ENCODE assay signal across 43 cellular contexts in the genomic region with DNA sequence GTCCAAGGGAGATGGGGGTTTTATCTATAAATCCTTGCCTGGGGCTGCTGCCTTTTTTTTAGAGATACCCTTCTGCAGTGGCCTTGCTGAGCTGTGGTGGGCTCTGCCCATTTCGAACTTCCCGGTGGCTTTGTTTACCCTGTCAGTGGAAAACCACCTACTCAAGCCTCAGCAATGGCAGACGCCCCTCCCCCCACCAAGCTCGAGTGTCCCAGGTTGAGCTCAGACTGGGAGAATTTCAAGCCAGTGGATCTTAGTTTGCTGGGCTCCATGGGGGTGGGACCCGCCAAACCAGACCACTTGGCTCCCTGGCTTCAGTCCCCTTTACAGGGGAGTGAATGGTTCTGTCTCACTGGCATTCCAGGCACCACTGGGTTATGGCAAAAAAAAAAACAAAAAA. TPM values are rescaled to one million over a fixed set of nuclear protein-coding genes. Genes with fewer than 3 reads are reported as not detected.
"Had no signal": no experiment of that assay in that cellular context is flagged by ENCODE, and none has a peak within 500 bp of the region (broad histone marks: within the 10 kb centered on the region; RNA-seq: fewer than 3 reads in every experiment).

No MANE protein-coding gene starts in this region.

- ATAC-seq: activated CD4-positive, alpha-beta T cell treated with anti-CD3 and anti-CD28 coated beads for 36 hours; activated CD4-positive, CD25-positive, alpha-beta regulatory T cell treated with anti-CD3 and anti-CD28 coated beads, Interleukin-2, amount 50 U/mL, for 24 hours; activated CD8-positive, alpha-beta T cell treated with anti-CD3 and anti-CD28 coated beads, Interleukin-2, amount 10 ng/mL, durations not matched to agents 7 days and 5 days; activated naive CD8-positive, alpha-beta T cell treated with anti-CD3 and anti-CD28 coated beads, Interleukin-2, amount 50 U/mL, for 24 hours; activated T-cell treated with anti-CD3 and anti-CD28 coated beads, Interleukin-2, amount 50 U/mL, for 4 hours; activated T-cell treated with anti-CD3 and anti-CD28 coated beads, Interleukin-2, amount 50 U/mL, for 72 hours; activated T-helper 17 cell treated with anti-CD3 and anti-CD28 coated beads, Interleukin-2, amount 50 U/mL, for 72 hours had no signal

- FAIRE-seq: bronchial epithelial cell, TTC549 had no signal

- H3K27me3 ChIP-seq: ascending aorta, cardiac muscle cell had no signal

- H3K4me1 ChIP-seq: ascending aorta had no signal

- H3K4me3 ChIP-seq: ascending aorta, cardiac muscle cell had no signal

- H3K4me1 Mint-ChIP-seq: activated CD4-positive, alpha-beta memory T cell treated with anti-CD3 and anti-CD28 coated beads, Interleukin-2, amount 10 ng/mL, durations not matched to agents 7 days and 5 days; activated CD4-positive, alpha-beta T cell treated with anti-CD3 and anti-CD28 coated beads for 36 hours; activated CD4-positive, alpha-beta T cell treated with anti-CD3 and anti-CD28 coated beads, Interleukin-2, amount 10 ng/mL, durations not matched to agents 7 days and 5 days; activated naive CD4-positive, alpha-beta T cell treated with anti-CD3 and anti-CD28 coated beads, Interleukin-2, amount 50 U/mL, for 24 hours; activated naive CD8-positive, alpha-beta T cell treated with anti-CD3 and anti-CD28 coated beads, Interleukin-2, amount 10 ng/mL, durations not matched to agents 7 days and 5 days; activated naive CD8-positive, alpha-beta T cell treated with anti-CD3 and anti-CD28 coated beads, Interleukin-2, amount 50 U/mL, for 24 hours; activated T-helper 17 cell treated with anti-CD3 and anti-CD28 coated beads, Interleukin-2, amount 50 U/mL, for 72 hours; brain; central memory CD8-positive, alpha-beta T cell had no signal

- H3K9me3 ChIP-seq: ascending aorta had no signal

- H3K9me3 Mint-ChIP-seq: activated CD4-positive, alpha-beta memory T cell treated with anti-CD3 and anti-CD28 coated beads, Interleukin-2, amount 10 ng/mL, durations not matched to agents 7 days and 5 days; activated CD4-positive, alpha-beta T cell treated with anti-CD3 and anti-CD28 coated beads, Interleukin-2, amount 10 ng/mL, durations not matched to agents 7 days and 5 days; activated naive CD4-positive, alpha-beta T cell treated with anti-CD3 and anti-CD28 coated beads for 36 hours; activated naive CD4-positive, alpha-beta T cell treated with anti-CD3 and anti-CD28 coated beads, Interleukin-2, amount 50 U/mL, for 24 hours; activated naive CD8-positive, alpha-beta T cell treated with anti-CD3 and anti-CD28 coated beads, Interleukin-2, amount 10 ng/mL, durations not matched to agents 7 days and 5 days; activated naive CD8-positive, alpha-beta T cell treated with anti-CD3 and anti-CD28 coated beads, Interleukin-2, amount 50 U/mL, for 24 hours; activated T-cell treated with anti-CD3 and anti-CD28 coated beads, Interleukin-2, amount 50 U/mL, for 4 hours; activated T-cell treated with anti-CD3 and anti-CD28 coated beads, Interleukin-2, amount 50 U/mL, for 72 hours; activated T-helper 1 cell treated with anti-CD3 and anti-CD28 coated beads, Interleukin-12 subunit alpha, Interleukin-12 subunit beta, Interleukin-2, Interleukin-4 antibody, amounts not matched to agents 30 ng/mL and 10 ng/mL and 1 ng/mL, durations not matched to agents 14 hours and 24 hours and 36 hours; activated T-helper 17 cell treated with anti-CD3 and anti-CD28 coated beads, Interleukin-2, amount 50 U/mL, for 72 hours; central memory CD8-positive, alpha-beta T cell; T-helper 1 cell treated with Interleukin-12 subunit alpha and Interleukin-12 subunit beta and Interleukin-4 antibody, amounts not matched to agents 30 μg/mL and 1 μg/mL, for 36 hours; T-helper 2 cell treated with Interferon-gamma antibody and Interleukin-4, amounts not matched to agents 5 μg/mL and 100 μg/mL, for 36 hours had no signal

- H3K4me3 Mint-ChIP-seq: activated CD4-positive, alpha-beta memory T cell treated with anti-CD3 and anti-CD28 coated beads, Interleukin-2, amount 10 ng/mL, durations not matched to agents 7 days and 5 days; activated CD4-positive, alpha-beta T cell treated with anti-CD3 and anti-CD28 coated beads for 36 hours; activated CD4-positive, alpha-beta T cell treated with anti-CD3 and anti-CD28 coated beads, Interleukin-2, amount 10 ng/mL, durations not matched to agents 7 days and 5 days; activated CD8-positive, alpha-beta T cell treated with anti-CD3 and anti-CD28 coated beads, Interleukin-2, amount 10 ng/mL, durations not matched to agents 7 days and 5 days; activated naive CD4-positive, alpha-beta T cell treated with anti-CD3 and anti-CD28 coated beads for 36 hours; activated naive CD4-positive, alpha-beta T cell treated with anti-CD3 and anti-CD28 coated beads, Interleukin-2, amount 50 U/mL, for 24 hours; activated naive CD8-positive, alpha-beta T cell; activated naive CD8-positive, alpha-beta T cell treated with anti-CD3 and anti-CD28 coated beads, Interleukin-2, amount 10 ng/mL, durations not matched to agents 7 days and 5 days; activated naive CD8-positive, alpha-beta T cell treated with anti-CD3 and anti-CD28 coated beads, Interleukin-2, amount 50 U/mL, for 24 hours; activated T-cell treated with anti-CD3 and anti-CD28 coated beads, Interleukin-2, amount 50 U/mL, for 4 hours; activated T-cell treated with anti-CD3 and anti-CD28 coated beads, Interleukin-2, amount 50 U/mL, for 72 hours; activated T-helper 1 cell treated with anti-CD3 and anti-CD28 coated beads, Interleukin-12 subunit alpha, Interleukin-12 subunit beta, Interleukin-2, Interleukin-4 antibody, amounts not matched to agents 30 ng/mL and 10 ng/mL and 1 ng/mL, durations not matched to agents 14 hours and 24 hours and 36 hours; activated T-helper 17 cell treated with anti-CD3 and anti-CD28 coated beads, Interleukin-2, amount 50 U/mL, for 72 hours; brain; central memory CD8-positive, alpha-beta T cell; T-helper 1 cell treated with Interleukin-12 subunit alpha and Interleukin-12 subunit beta and Interleukin-4 antibody, amounts not matched to agents 30 μg/mL and 1 μg/mL, for 36 hours; T-helper 2 cell treated with Interferon-gamma antibody and Interleukin-4, amounts not matched to agents 5 μg/mL and 100 μg/mL, for 36 hours had no signal

- H3K36me3 ChIP-seq: ascending aorta, cardiac muscle cell had no signal

- DNase-seq: activated CD4-positive, alpha-beta memory T cell treated with anti-CD3 and anti-CD28 coated beads, Interleukin-2, amount 10 ng/mL, durations not matched to agents 7 days and 5 days; activated CD4-positive, alpha-beta T cell treated with anti-CD3 and anti-CD28 coated beads for 1 hour; activated CD4-positive, alpha-beta T cell treated with anti-CD3 and anti-CD28 coated beads for 36 hours; activated CD4-positive, alpha-beta T cell treated with anti-CD3 and anti-CD28 coated beads for 48 hours; activated CD4-positive, alpha-beta T cell treated with anti-CD3 and anti-CD28 coated beads, Interleukin-2, amount 10 ng/mL, durations not matched to agents 7 days and 5 days; activated CD4-positive, alpha-beta T cell treated with anti-CD3 and anti-CD28 coated beads, Interleukin-2, amount 50 U/mL, for 48 hours; activated CD4-positive, CD25-positive, alpha-beta regulatory T cell; activated CD8-positive, alpha-beta memory T cell treated with anti-CD3 and anti-CD28 coated beads for 24 hours; activated CD8-positive, alpha-beta memory T cell treated with anti-CD3 and anti-CD28 coated beads, Interleukin-2, amount 50 U/mL, for 4 hours; activated CD8-positive, alpha-beta T cell treated with anti-CD3 and anti-CD28 coated beads, Interleukin-2, amount 10 ng/mL, durations not matched to agents 7 days and 5 days; activated effector memory CD4-positive, alpha-beta T cell treated with anti-CD3 and anti-CD28 coated beads, Interleukin-2, amount 50 U/mL, for 16 hours; activated gamma-delta T cell treated with Interleukin-2 at 50 U/mL for 16 hours; activated naive CD4-positive, alpha-beta T cell; activated naive CD4-positive, alpha-beta T cell treated with anti-CD3 and anti-CD28 coated beads for 36 hours; activated naive CD8-positive, alpha-beta T cell treated with anti-CD3 and anti-CD28 coated beads, Interleukin-2, amount 10 ng/mL, durations not matched to agents 7 days and 5 days; activated naive CD8-positive, alpha-beta T cell treated with anti-CD3 and anti-CD28 coated beads, Interleukin-2, amount 50 U/mL, for 24 hours; activated T-cell treated with anti-CD3 and anti-CD28 coated beads for 4 hours; activated T-cell treated with anti-CD3 and anti-CD28 coated beads, Interleukin-2, amount 50 U/mL, for 1 hour; activated T-cell treated with anti-CD3 and anti-CD28 coated beads, Interleukin-2, amount 50 U/mL, for 4 hours; activated T-cell treated with anti-CD3 and anti-CD28 coated beads, Interleukin-2, amount 50 U/mL, for 72 hours; amygdala; anterior cingulate cortex; caudate nucleus; cerebellar nuclear complex; T-helper 1 cell; T-helper 2 cell; T-helper 9 cell had no signal

- H3K36me3 Mint-ChIP-seq: activated naive CD4-positive, alpha-beta T cell treated with anti-CD3 and anti-CD28 coated beads, Interleukin-2, amount 50 U/mL, for 24 hours; activated naive CD8-positive, alpha-beta T cell treated with anti-CD3 and anti-CD28 coated beads, Interleukin-2, amount 10 ng/mL, durations not matched to agents 7 days and 5 days; brain had no signal

- H3K27ac Mint-ChIP-seq: activated CD4-positive, alpha-beta memory T cell treated with anti-CD3 and anti-CD28 coated beads, Interleukin-2, amount 10 ng/mL, durations not matched to agents 7 days and 5 days; activated CD4-positive, alpha-beta T cell treated with anti-CD3 and anti-CD28 coated beads for 36 hours; activated CD4-positive, alpha-beta T cell treated with anti-CD3 and anti-CD28 coated beads, Interleukin-2, amount 10 ng/mL, durations not matched to agents 7 days and 5 days; activated CD8-positive, alpha-beta T cell treated with anti-CD3 and anti-CD28 coated beads, Interleukin-2, amount 10 ng/mL, durations not matched to agents 7 days and 5 days; activated naive CD4-positive, alpha-beta T cell treated with anti-CD3 and anti-CD28 coated beads for 36 hours; activated naive CD4-positive, alpha-beta T cell treated with anti-CD3 and anti-CD28 coated beads, Interleukin-2, amount 50 U/mL, for 24 hours; activated naive CD8-positive, alpha-beta T cell; activated naive CD8-positive, alpha-beta T cell treated with anti-CD3 and anti-CD28 coated beads, Interleukin-2, amount 10 ng/mL, durations not matched to agents 7 days and 5 days; activated naive CD8-positive, alpha-beta T cell treated with anti-CD3 and anti-CD28 coated beads, Interleukin-2, amount 50 U/mL, for 24 hours; activated T-cell treated with anti-CD3 and anti-CD28 coated beads, Interleukin-2, amount 50 U/mL, for 72 hours; activated T-helper 1 cell treated with anti-CD3 and anti-CD28 coated beads, Interleukin-12 subunit alpha, Interleukin-12 subunit beta, Interleukin-2, Interleukin-4 antibody, amounts not matched to agents 30 ng/mL and 10 ng/mL and 1 ng/mL, durations not matched to agents 14 hours and 24 hours and 36 hours; activated T-helper 17 cell treated with anti-CD3 and anti-CD28 coated beads, Interleukin-2, amount 50 U/mL, for 72 hours; brain; T-helper 1 cell treated with Interleukin-12 subunit alpha and Interleukin-12 subunit beta and Interleukin-4 antibody, amounts not matched to agents 30 μg/mL and 1 μg/mL, for 36 hours; T-helper 2 cell treated with Interferon-gamma antibody and Interleukin-4, amounts not matched to agents 5 μg/mL and 100 μg/mL, for 36 hours had no signal

- H3K27ac ChIP-seq: ascending aorta, cardiac muscle cell, VCaP had no signal

RNA-seq across cellular contexts. Expression of gene LGALS13, which starts 21.6 kb away (rescaled TPM):
- total RNA-seq: activated CD4-positive, alpha-beta memory T cell treated with anti-CD3 and anti-CD28 coated beads, Interleukin-2, amount 10 ng/mL, durations not matched to agents 7 days and 5 days; activated CD4-positive, alpha-beta T cell treated with anti-CD3 and anti-CD28 coated beads for 36 hours; activated CD4-positive, alpha-beta T cell treated with anti-CD3 and anti-CD28 coated beads, Interleukin-2, amount 10 ng/mL, durations not matched to agents 7 days and 5 days; activated CD8-positive, alpha-beta T cell treated with anti-CD3 and anti-CD28 coated beads, Interleukin-2, amount 10 ng/mL, durations not matched to agents 7 days and 5 days; activated naive CD4-positive, alpha-beta T cell treated with anti-CD3 and anti-CD28 coated beads for 36 hours; activated naive CD8-positive, alpha-beta T cell treated with anti-CD3 and anti-CD28 coated beads, Interleukin-2, amount 10 ng/mL, durations not matched to agents 7 days and 5 days; activated T-cell treated with anti-CD3 and anti-CD28 coated beads, Interleukin-2, amount 50 U/mL, for 4 hours; activated T-cell treated with anti-CD3 and anti-CD28 coated beads, Interleukin-2, amount 50 U/mL, for 72 hours; activated T-helper 1 cell treated with anti-CD3 and anti-CD28 coated beads, Interleukin-12 subunit alpha, Interleukin-12 subunit beta, Interleukin-2, Interleukin-4 antibody, amounts not matched to agents 30 ng/mL and 10 ng/mL and 1 ng/mL, durations not matched to agents 14 hours and 24 hours and 36 hours; activated T-helper 17 cell treated with anti-CD3 and anti-CD28 coated beads, Interleukin-2, amount 50 U/mL, for 72 hours; ascending aorta; bronchial epithelial cell; cardiac muscle cell; chondrocyte had no signal
- polyA plus RNA-seq: adipose tissue, cardiac muscle cell had no signal

RNA-seq across cellular contexts. Expression of gene LGALS16, which starts 31.8 kb away (rescaled TPM):
- total RNA-seq: activated CD4-positive, alpha-beta memory T cell treated with anti-CD3 and anti-CD28 coated beads, Interleukin-2, amount 10 ng/mL, durations not matched to agents 7 days and 5 days; activated CD4-positive, alpha-beta T cell treated with anti-CD3 and anti-CD28 coated beads for 36 hours; activated CD4-positive, alpha-beta T cell treated with anti-CD3 and anti-CD28 coated beads, Interleukin-2, amount 10 ng/mL, durations not matched to agents 7 days and 5 days; activated CD8-positive, alpha-beta T cell treated with anti-CD3 and anti-CD28 coated beads, Interleukin-2, amount 10 ng/mL, durations not matched to agents 7 days and 5 days; activated naive CD4-positive, alpha-beta T cell treated with anti-CD3 and anti-CD28 coated beads for 36 hours; activated naive CD8-positive, alpha-beta T cell treated with anti-CD3 and anti-CD28 coated beads, Interleukin-2, amount 10 ng/mL, durations not matched to agents 7 days and 5 days; activated T-cell treated with anti-CD3 and anti-CD28 coated beads, Interleukin-2, amount 50 U/mL, for 4 hours; activated T-cell treated with anti-CD3 and anti-CD28 coated beads, Interleukin-2, amount 50 U/mL, for 72 hours; activated T-helper 1 cell treated with anti-CD3 and anti-CD28 coated beads, Interleukin-12 subunit alpha, Interleukin-12 subunit beta, Interleukin-2, Interleukin-4 antibody, amounts not matched to agents 30 ng/mL and 10 ng/mL and 1 ng/mL, durations not matched to agents 14 hours and 24 hours and 36 hours; activated T-helper 17 cell treated with anti-CD3 and anti-CD28 coated beads, Interleukin-2, amount 50 U/mL, for 72 hours; ascending aorta; bronchial epithelial cell; cardiac muscle cell; chondrocyte had no signal
- polyA plus RNA-seq: adipose tissue, cardiac muscle cell had no signal
